ENCODE assay signal across 21 cellular contexts in genomic region chr9:969310-969692, GRCh38. TPM values are rescaled to one million over a fixed set of nuclear protein-coding genes. Genes with fewer than 3 reads are reported as not detected.
DNase-seq lines count a peak whose midpoint lies in the region; TF ChIP-seq lines count a peak whose summit lies in the region.
"Had no signal": no experiment of that assay in that cellular context is flagged by ENCODE, and none has a peak within 500 bp of the region (broad histone marks: within the 10 kb centered on the region; RNA-seq: fewer than 3 reads in every experiment).

No MANE protein-coding gene starts in this region.

- H3K9me3 Mint-ChIP-seq in endodermal cell (no peaks in the 10 kb centered on the region), nephron progenitor cell (no peaks in the 10 kb centered on the region)

- TF ChIP-seq CTCF in endodermal cell (conservative IDR thresholded peaks at IDR 0.05) (no peak), nephron progenitor cell (IDR thresholded peaks at IDR 0.05) (no peak)

- 2 to 12% methylated on average over 21 to 24 of the region's 24 CpGs for WGBS in endodermal cell (ENCODE audit: insufficient coverage in 1 of 2, insufficient read length in 1 of 2), 2 experiments

- no peak for DNase-seq in endodermal cell
- peak; percentile 62 for DNase-seq in nephron progenitor cell
- no peak for DNase-seq in head of caudate nucleus
- no peak for DNase-seq in HT-29 (ENCODE audit: low spot score)
- DNase-seq in NCI-H524 treated with DMSO at 0.1 percent for 48 hours (lab: John Stamatoyannopoulos, UW): no peak
- DNase-seq: activated B cell treated with CpG ODN at 0.5 μM for 24 hours; CD4-positive, alpha-beta memory T cell; cortex of kidney; foreskin fibroblast; Kasumi-1; left cardiac atrium; NCI-H1105; NCI-H2081 treated with DMSO at 0.1 percent for 48 hours; NCI-H510A treated with DMSO at 0.1 percent for 48 hours had no signal

- H3K27me3 Mint-ChIP-seq in endodermal cell (ENCODE audit: insufficient read depth) (peaks cover 97% of the 10 kb centered on the region), nephron progenitor cell (ENCODE audit: low read depth, poor library complexity) (peaks cover 98% of the 10 kb centered on the region)

- H3K27me3 ChIP-seq in HUES6 (ENCODE audit: control insufficient read depth, insufficient read depth, low read length): peaks cover 99% of the 10 kb centered on the region
- peaks cover 100% of the 10 kb centered on the region for H3K27me3 ChIP-seq in endodermal cell (ENCODE audit: control insufficient read depth, insufficient read depth, low read length, poor library complexity, severe bottlenecking)

- H3K4me1 Mint-ChIP-seq in endodermal cell: peaks cover 27% of the 10 kb centered on the region
- peaks cover 81% of the 10 kb centered on the region for H3K4me1 Mint-ChIP-seq in nephron progenitor cell

- H3K4me3 ChIP-seq in HUES6 (ENCODE audit: low read depth, low read length): peak overlapping the region; percentile 67
- H3K4me3 ChIP-seq in endodermal cell (ENCODE audit: low read length): no peak overlapping the region
- H3K4me3 ChIP-seq: breast epithelium, suprapubic skin had no signal

- H3K36me3 Mint-ChIP-seq in endodermal cell (ENCODE audit: low read depth) (no peaks in the 10 kb centered on the region), nephron progenitor cell (ENCODE audit: low read depth) (no peaks in the 10 kb centered on the region)
- H3K36me3 Mint-ChIP-seq: CD4-positive, alpha-beta memory T cell had no signal

- H3K27ac Mint-ChIP-seq in endodermal cell (no peak overlapping the region), nephron progenitor cell (no peak overlapping the region)
- H3K27ac Mint-ChIP-seq: activated B cell treated with CpG ODN at 0.5 μM for 24 hours had no signal

- H3K4me1 ChIP-seq in ES-I3 (ENCODE audit: insufficient read depth, low read length) (peaks cover 10% of the 10 kb centered on the region), HUES6 (ENCODE audit: control insufficient read depth, insufficient read depth, low read length) (peaks cover 42% of the 10 kb centered on the region), endodermal cell (ENCODE audit: control insufficient read depth, insufficient read depth, low read length) (peaks cover 13% of the 10 kb centered on the region)
- H3K4me1 ChIP-seq: breast epithelium had no signal

- no peaks in the 10 kb centered on the region for H3K36me3 ChIP-seq in ES-I3 (ENCODE audit: insufficient read depth, low read length)
- H3K36me3 ChIP-seq in HUES6 (ENCODE audit: control insufficient read depth, insufficient read depth, low read length): no peaks in the 10 kb centered on the region
- no peaks in the 10 kb centered on the region for H3K36me3 ChIP-seq in endodermal cell (ENCODE audit: control insufficient read depth, insufficient read depth, low read length)
- H3K36me3 ChIP-seq: breast epithelium, neutrophil, suprapubic skin had no signal

- intact Hi-C loops in head of caudate nucleus (cut with DNase I): no loop called here

- peak overlapping the region; percentile 60 for H3K4me3 Mint-ChIP-seq in endodermal cell
- peak overlapping the region; percentile 81 for H3K4me3 Mint-ChIP-seq in nephron progenitor cell
- H3K4me3 Mint-ChIP-seq: activated B cell treated with CpG ODN at 0.5 μM for 24 hours had no signal

- peak overlapping the region; percentile 41; the same call in 1 of the 2 replicates for H3K9ac ChIP-seq in ES-I3 (ENCODE audit: low read depth, low read length)
- H3K9ac ChIP-seq in HUES6 (ENCODE audit: low read length): no peak overlapping the region
- no peak overlapping the region for H3K9ac ChIP-seq in endodermal cell (ENCODE audit: extremely low read depth, low read length, poor library complexity, severe bottlenecking)

- no peaks in the 10 kb centered on the region for H3K9me3 ChIP-seq in ES-I3 (ENCODE audit: control insufficient read depth, insufficient read depth, low read length)
- H3K9me3 ChIP-seq in HUES6 (ENCODE audit: control insufficient read depth, insufficient read depth, low read depth, low read length): no peaks in the 10 kb centered on the region
- H3K9me3 ChIP-seq in endodermal cell (ENCODE audit: control insufficient read depth, low read length): no peaks in the 10 kb centered on the region
- H3K9me3 ChIP-seq: breast epithelium, suprapubic skin had no signal

- H3K27ac ChIP-seq in HUES6 (ENCODE audit: low read depth, low read length) (no peak overlapping the region), endodermal cell (ENCODE audit: low read depth, low read length) (no peak overlapping the region)
- H3K27ac ChIP-seq: breast epithelium, neutrophil, suprapubic skin had no signal

RNA-seq across cellular contexts. Expression of gene DMRT3, which starts 7.2 kb away (rescaled TPM):
- not detected for total RNA-seq in endodermal cell
- polyA plus RNA-seq in endodermal cell (2013, experiment 1 of 2): 0.28 TPM
- 0.25 TPM for polyA plus RNA-seq in endodermal cell (2013, experiment 2 of 2)
- not detected in 2 replicates for total RNA-seq in HT-29 (2014; rRNA removed; shearing (Covaris generic))
- total RNA-seq: activated B cell treated with CpG ODN at 0.5 μM for 24 hours; CD4-positive, alpha-beta memory T cell; left cardiac atrium; renal cortical epithelial cell; T-helper 1 cell treated with Interleukin-12 subunit alpha and Interleukin-12 subunit beta and Interleukin-4 antibody, amounts not matched to agents 30 ng/mL and 1 ng/mL, for 36 hours had no signal
- polyA plus RNA-seq: CD4-positive, alpha-beta memory T cell had no signal
